In genomic region chr4:44632089-44632488, GRCh38 we compare ENCODE assay signal across 2 cellular contexts.
TF ChIP-seq lines count a peak whose summit lies in the region.

No MANE protein-coding gene starts in this region.

TF ChIP-seq in SK-N-SH, 30 proteins besides CTCF, POLR2A, EP300 and RAD21 (continued from another document):
- no peak for TF ChIP-seq PBX3 (IDR thresholded peaks at IDR 0.05)
- TF ChIP-seq TCF12 (IDR thresholded peaks at IDR 0.05): no peak
- TF ChIP-seq FOXJ3 (CRISPR knock-in tag; IDR thresholded peaks at IDR 0.05): no peak
- TF ChIP-seq FOSL2 (IDR thresholded peaks at IDR 0.05; ENCODE audit: borderline replicate concordance, low read depth): no peak
- no peak for TF ChIP-seq NRF1 (IDR thresholded peaks at IDR 0.05; ENCODE audit: low read depth, low read length)
- TF ChIP-seq POLR2AphosphoS5 (IDR thresholded peaks at IDR 0.05; ENCODE audit: low read depth, low read length): no peak
- no peak for TF ChIP-seq YY1 (IDR thresholded peaks at IDR 0.05; ENCODE audit: low read depth)
- no peak for TF ChIP-seq RCOR1 (IDR thresholded peaks at IDR 0.05; ENCODE audit: low read length)
- TF ChIP-seq, protein P1, sequence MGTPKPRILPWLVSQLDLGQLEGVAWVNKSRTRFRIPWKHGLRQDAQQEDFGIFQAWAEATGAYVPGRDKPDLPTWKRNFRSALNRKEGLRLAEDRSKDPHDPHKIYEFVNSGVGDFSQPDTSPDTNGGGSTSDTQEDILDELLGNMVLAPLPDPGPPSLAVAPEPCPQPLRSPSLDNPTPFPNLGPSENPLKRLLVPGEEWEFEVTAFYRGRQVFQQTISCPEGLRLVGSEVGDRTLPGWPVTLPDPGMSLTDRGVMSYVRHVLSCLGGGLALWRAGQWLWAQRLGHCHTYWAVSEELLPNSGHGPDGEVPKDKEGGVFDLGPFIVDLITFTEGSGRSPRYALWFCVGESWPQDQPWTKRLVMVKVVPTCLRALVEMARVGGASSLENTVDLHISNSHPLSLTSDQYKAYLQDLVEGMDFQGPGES (IDR thresholded peaks at IDR 0.05; ENCODE audit: low read depth, low read length): no peak
- TF ChIP-seq, protein P2, sequence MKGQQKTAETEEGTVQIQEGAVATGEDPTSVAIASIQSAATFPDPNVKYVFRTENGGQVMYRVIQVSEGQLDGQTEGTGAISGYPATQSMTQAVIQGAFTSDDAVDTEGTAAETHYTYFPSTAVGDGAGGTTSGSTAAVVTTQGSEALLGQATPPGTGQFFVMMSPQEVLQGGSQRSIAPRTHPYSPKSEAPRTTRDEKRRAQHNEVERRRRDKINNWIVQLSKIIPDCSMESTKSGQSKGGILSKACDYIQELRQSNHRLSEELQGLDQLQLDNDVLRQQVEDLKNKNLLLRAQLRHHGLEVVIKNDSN (IDR thresholded peaks at IDR 0.05; ENCODE audit: borderline replicate concordance, low read depth): no peak
- TF ChIP-seq GABPA (IDR thresholded peaks at IDR 0.05; ENCODE audit: low read depth): no peak
- no peak for TF ChIP-seq ELF1 (IDR thresholded peaks at IDR 0.05)
- TF ChIP-seq EZH2phosphoT487 (IDR thresholded peaks at IDR 0.05; ENCODE audit: borderline replicate concordance, low read depth): no peak

TF ChIP-seq in SK-N-SH treated with all-trans-retinoic acid at 6 μM for 48 hours, 23 proteins besides CTCF, POLR2A, EP300 and RAD21 (continued from another document):
- TF ChIP-seq, protein P3, sequence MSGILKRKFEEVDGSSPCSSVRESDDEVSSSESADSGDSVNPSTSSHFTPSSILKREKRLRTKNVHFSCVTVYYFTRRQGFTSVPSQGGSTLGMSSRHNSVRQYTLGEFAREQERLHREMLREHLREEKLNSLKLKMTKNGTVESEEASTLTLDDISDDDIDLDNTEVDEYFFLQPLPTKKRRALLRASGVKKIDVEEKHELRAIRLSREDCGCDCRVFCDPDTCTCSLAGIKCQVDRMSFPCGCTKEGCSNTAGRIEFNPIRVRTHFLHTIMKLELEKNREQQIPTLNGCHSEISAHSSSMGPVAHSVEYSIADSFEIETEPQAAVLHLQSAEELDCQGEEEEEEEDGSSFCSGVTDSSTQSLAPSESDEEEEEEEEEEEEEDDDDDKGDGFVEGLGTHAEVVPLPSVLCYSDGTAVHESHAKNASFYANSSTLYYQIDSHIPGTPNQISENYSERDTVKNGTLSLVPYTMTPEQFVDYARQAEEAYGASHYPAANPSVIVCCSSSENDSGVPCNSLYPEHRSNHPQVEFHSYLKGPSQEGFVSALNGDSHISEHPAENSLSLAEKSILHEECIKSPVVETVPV (CRISPR knock-in tag; IDR thresholded peaks at IDR 0.05): no peak
- TF ChIP-seq GLIS3 (CRISPR knock-in tag; IDR thresholded peaks at IDR 0.05) (no peak), CREB5 (CRISPR knock-in tag; IDR thresholded peaks at IDR 0.05; ENCODE audit: low read depth) (no peak), CSDC2 (CRISPR knock-in tag; IDR thresholded peaks at IDR 0.05) (no peak), TCF4 (CRISPR knock-in tag; IDR thresholded peaks at IDR 0.05; ENCODE audit: borderline replicate concordance) (no peak)
